Comparison of ENCODE assay signal across 15 cellular contexts in genomic region chr7:45206266-45206665, GRCh38. TPM values are rescaled to one million over a fixed set of nuclear protein-coding genes. Genes with fewer than 3 reads are reported as not detected.
A peak's percentile ranks its signal among the peaks of the same experiment; 100 is the strongest.
DNase-seq lines count a peak whose midpoint lies in the region; ATAC-seq and TF ChIP-seq lines count a peak whose summit lies in the region.
"Not testable (repeated sequence)": the region's sequence is repeated elsewhere in the genome, so short reads cannot be mapped to it uniquely, and the experiment has no call there.
"Had no signal": no experiment of that assay in that cellular context is flagged by ENCODE, and none has a peak within 500 bp of the region (broad histone marks: within the 10 kb centered on the region; RNA-seq: fewer than 3 reads in every experiment).

No MANE protein-coding gene starts in this region.

- not testable (repeated sequence) for TF ChIP-seq EP300 in stomach (IDR thresholded peaks at IDR 0.05)

- peaks cover 31% of the 10 kb centered on the region for H3K4me1 Mint-ChIP-seq in T-helper 17 cell
- H3K4me1 Mint-ChIP-seq in activated CD4-positive, alpha-beta T cell treated with anti-CD3 and anti-CD28 coated beads, Interleukin-2, amount 10 ng/mL, durations not matched to agents 7 days and 5 days, result peaks cover 40% of the 10 kb centered on the region
- H3K4me1 Mint-ChIP-seq in activated naive CD4-positive, alpha-beta T cell treated with anti-CD3 and anti-CD28 coated beads, Interleukin-2, amount 10 ng/mL, durations not matched to agents 7 days and 5 days, result peaks cover 43% of the 10 kb centered on the region

- WGBS in stomach, 5 donors, result 90 to 97% (median 92%) methylated on average over 5 of the region's 5 CpGs

- H3K27ac Mint-ChIP-seq in T-helper 17 cell, result peak overlapping the region; percentile 60
- H3K27ac Mint-ChIP-seq in activated CD4-positive, alpha-beta T cell treated with anti-CD3 and anti-CD28 coated beads, Interleukin-2, amount 10 ng/mL, durations not matched to agents 7 days and 5 days, result peak overlapping the region; percentile 94
- peak overlapping the region; percentile 1 for H3K27ac Mint-ChIP-seq in activated naive CD4-positive, alpha-beta T cell treated with anti-CD3 and anti-CD28 coated beads, Interleukin-2, amount 10 ng/mL, durations not matched to agents 7 days and 5 days

- not testable (repeated sequence) for H3K4me3 ChIP-seq in stomach

- not testable (repeated sequence) for H3K9me3 ChIP-seq in T-helper 17 cell (ENCODE audit: control insufficient read depth, low read length, poor library complexity, severe bottlenecking); stomach

- H3K27me3 Mint-ChIP-seq in T-helper 17 cell, result peaks cover 32% of the 10 kb centered on the region
- peaks cover 22% of the 10 kb centered on the region for H3K27me3 Mint-ChIP-seq in activated CD4-positive, alpha-beta T cell treated with anti-CD3 and anti-CD28 coated beads, Interleukin-2, amount 10 ng/mL, durations not matched to agents 7 days and 5 days
- H3K27me3 Mint-ChIP-seq in activated naive CD4-positive, alpha-beta T cell treated with anti-CD3 and anti-CD28 coated beads, Interleukin-2, amount 10 ng/mL, durations not matched to agents 7 days and 5 days, result peaks cover 29% of the 10 kb centered on the region

- POLR2A ChIA-PET in activated CD4-positive, alpha-beta T cell treated with anti-CD3 and anti-CD28 coated beads, Interleukin-2, amount 10 ng/mL, durations not matched to agents 7 days and 5 days (lab: Charles Lee), result not testable (repeated sequence)

- not testable (repeated sequence) for TF ChIP-seq CTCF in stomach (IDR thresholded peaks at IDR 0.05)

- H3K4me1 ChIP-seq in stomach, result peaks cover 0 to 11% (median 2%) of the 10 kb centered on the region in 4 donors

- not testable (repeated sequence) for H3K27ac ChIP-seq in stomach

- H3K9me3 Mint-ChIP-seq in activated CD4-positive, alpha-beta T cell treated with anti-CD3 and anti-CD28 coated beads, Interleukin-2, amount 10 ng/mL, durations not matched to agents 7 days and 5 days, result peaks cover 20% of the 10 kb centered on the region
- H3K9me3 Mint-ChIP-seq in activated naive CD4-positive, alpha-beta T cell treated with anti-CD3 and anti-CD28 coated beads, Interleukin-2, amount 10 ng/mL, durations not matched to agents 7 days and 5 days, result not testable (repeated sequence)

- CTCF ChIA-PET in activated CD4-positive, alpha-beta T cell treated with anti-CD3 and anti-CD28 coated beads, Interleukin-2, amount 10 ng/mL, durations not matched to agents 7 days and 5 days (lab: Charles Lee), result interaction anchor here (0.8 to 6.9 kb wide), 6 partner anchors 8 to 41 kb away, joined by 3 to 23 read pairs (median 4); no protein-coding TSS in a partner anchor
- CTCF ChIA-PET in activated naive CD4-positive, alpha-beta T cell treated with anti-CD3 and anti-CD28 coated beads, Interleukin-2, amount 10 ng/mL, durations not matched to agents 7 days and 5 days (lab: Charles Lee), result interaction anchor here (0.9 kb wide), 1 partner anchor 10 kb away, joined by 3 read pairs; no protein-coding TSS in a partner anchor

- intact Hi-C loops in stomach (cut with DNase I; ENCODE audit: low total_unique reads), result not testable (repeated sequence)

- DNase-seq in NCI-H69 (lab: John Stamatoyannopoulos, UW) (peak; percentile 12), left lobe of liver (ENCODE audit: low spot score) (peak; percentile 10), stomach (peak; percentile 21)
- DNase-seq in T-helper 17 cell; activated CD4-positive, alpha-beta T cell treated with anti-CD3 and anti-CD28 coated beads, Interleukin-2, amount 10 ng/mL, durations not matched to agents 7 days and 5 days; activated naive CD4-positive, alpha-beta T cell treated with anti-CD3 and anti-CD28 coated beads, Interleukin-2, amount 10 ng/mL, durations not matched to agents 7 days and 5 days: not testable (repeated sequence)

- H3K36me3 Mint-ChIP-seq in T-helper 17 cell (ENCODE audit: low read depth); activated naive CD4-positive, alpha-beta T cell treated with anti-CD3 and anti-CD28 coated beads, Interleukin-2, amount 10 ng/mL, durations not matched to agents 7 days and 5 days: not testable (repeated sequence)
- H3K36me3 Mint-ChIP-seq in activated CD4-positive, alpha-beta T cell treated with anti-CD3 and anti-CD28 coated beads, Interleukin-2, amount 10 ng/mL, durations not matched to agents 7 days and 5 days (ENCODE audit: low read depth), result peaks cover 19% of the 10 kb centered on the region

- not testable (repeated sequence) for H3K36me3 ChIP-seq in stomach

- H3K4me3 Mint-ChIP-seq in T-helper 17 cell; activated CD4-positive, alpha-beta T cell treated with anti-CD3 and anti-CD28 coated beads, Interleukin-2, amount 10 ng/mL, durations not matched to agents 7 days and 5 days; activated naive CD4-positive, alpha-beta T cell treated with anti-CD3 and anti-CD28 coated beads, Interleukin-2, amount 10 ng/mL, durations not matched to agents 7 days and 5 days: not testable (repeated sequence)

- TF ChIP-seq POLR2A in stomach (IDR thresholded peaks at IDR 0.05), result not testable (repeated sequence)

- H3K27me3 ChIP-seq in stomach, result not testable (repeated sequence)

- ATAC-seq in T-helper 17 cell, left lobe of liver: not testable (repeated sequence)

RNA-seq across cellular contexts. Expression of gene RAMP3, which starts 48.7 kb away (rescaled TPM):
- total RNA-seq in T-helper 17 cell (under 1 TPM; 0.65 to 0.76 TPM), left lobe of liver (5.8 TPM), stomach (10 to 100 TPM in 2 of 5 donors, 1 to 10 TPM in 3; 2.6 to 17.6 (median 6.2) TPM)
- total RNA-seq in activated CD4-positive, alpha-beta T cell treated with anti-CD3 and anti-CD28 coated beads, Interleukin-2, amount 10 ng/mL, durations not matched to agents 7 days and 5 days, result not detected
- polyA plus RNA-seq in stomach, result 10 to 100 TPM; 10.3 to 21.8 (median 11.9) TPM
- total RNA-seq: A673; CD4-positive, alpha-beta memory T cell; CD4-positive, CD25-positive, alpha-beta regulatory T cell; CD8-positive, alpha-beta memory T cell; Daoy; G401; GM12878 had no signal
- polyA plus RNA-seq: AG04450; CD14-positive monocyte; CD4-positive, CD25-positive, alpha-beta regulatory T cell; CD8-positive, alpha-beta memory T cell; GM12878 had no signal

Comparison
In these comparisons a context has a peak if more than half of its experiments do, and no peak if none do; other contexts are left out.
1. H3K27ac Mint-ChIP-seq: peak in every context shown above with its lines; median percentile 94 in activated CD4-positive, alpha-beta T cell treated with anti-CD3 and anti-CD28 coated beads, Interleukin-2, amount 10 ng/mL, durations not matched to agents 7 days and 5 days; 60 in T-helper 17 cell; 1 in activated naive CD4-positive, alpha-beta T cell treated with anti-CD3 and anti-CD28 coated beads, Interleukin-2, amount 10 ng/mL, durations not matched to agents 7 days and 5 days.